In the genomic region with DNA sequence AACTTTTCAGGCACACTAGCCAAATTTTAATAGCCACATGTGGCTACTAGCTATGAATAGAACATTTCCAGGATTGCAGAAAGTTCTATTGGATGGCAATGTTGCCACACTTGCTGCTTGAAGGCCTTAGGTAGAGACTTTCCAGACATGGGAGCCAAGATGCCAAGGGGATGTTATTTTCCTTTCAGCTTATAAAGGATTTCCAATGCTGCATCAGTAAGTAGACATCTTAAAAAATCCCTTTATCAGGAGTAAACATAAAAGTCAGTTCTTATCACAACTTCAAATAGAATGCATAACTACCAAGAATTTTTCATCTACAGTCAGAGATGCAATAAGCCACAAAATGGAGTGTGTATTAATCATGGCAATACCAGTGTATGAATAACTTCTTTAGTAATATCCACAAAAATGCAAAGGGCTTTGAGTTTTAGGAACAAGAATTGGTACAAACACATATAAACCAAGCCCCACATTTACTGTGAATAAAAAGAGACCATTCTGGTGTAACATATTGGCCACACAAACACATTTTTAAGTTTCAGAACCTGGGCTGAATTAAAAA, we compare ENCODE assay signal across 29 cellular contexts.
DNase-seq lines count a peak whose midpoint lies in the region; ATAC-seq and TF ChIP-seq lines count a peak whose summit lies in the region.
"Had no signal": no experiment of that assay in that cellular context is flagged by ENCODE, and none has a peak within 500 bp of the region (broad histone marks: within the 10 kb centered on the region; RNA-seq: fewer than 3 reads in every experiment).

No MANE protein-coding gene starts in this region.

- H3K27ac Mint-ChIP-seq in stimulated activated memory B cell treated with anti-CD40 and anti-IgM and Interleukin-4, amounts not matched to agents 10 μg/mL and 1 μg/mL and 100 μg/mL, for 72 hours: no peak overlapping the region
- no peak overlapping the region for H3K27ac Mint-ChIP-seq in activated CD8-positive, alpha-beta T cell treated with anti-CD3 and anti-CD28 coated beads, Interleukin-2, amount 10 ng/mL, durations not matched to agents 7 days and 5 days
- H3K27ac Mint-ChIP-seq: activated naive CD8-positive, alpha-beta T cell; activated T-helper 2 cell treated with anti-CD3 and anti-CD28 coated beads, Interferon-gamma antibody, Interleukin-2, Interleukin-4, amounts not matched to agents 10 μg/mL and 5 μg/mL and 100 μg/mL, durations not matched to agents 14 hours and 24 hours and 36 hours; effector memory CD8-positive, alpha-beta T cell; naive B cell had no signal

- no peaks in the 10 kb centered on the region for H4K20me1 ChIP-seq in hepatocyte (ENCODE audit: insufficient read depth, poor library complexity, severe bottlenecking)
- H4K20me1 ChIP-seq: BLaER1 treated with 17β-estradiol and CSF1 and Interleukin-3, amounts not matched to agents 10 nM and 100 nM had no signal

- H3K4me3 ChIP-seq in HUES6 (ENCODE audit: low read depth, low read length) (no peak overlapping the region), astrocyte of the spinal cord (ENCODE audit: low read depth, low read length) (no peak overlapping the region), hepatocyte (no peak overlapping the region)
- H3K4me3 ChIP-seq: BLaER1 treated with 17β-estradiol and CSF1 and Interleukin-3, amounts not matched to agents 10 nM and 100 nM; coronary artery; esophagus muscularis mucosa had no signal

- H3K9me3 ChIP-seq in HUES6 (ENCODE audit: control insufficient read depth, insufficient read depth, low read depth, low read length) (no peaks in the 10 kb centered on the region), hepatocyte (ENCODE audit: low read depth) (no peaks in the 10 kb centered on the region)
- H3K9me3 ChIP-seq: BLaER1 treated with 17β-estradiol and CSF1 and Interleukin-3, amounts not matched to agents 10 nM and 100 nM; esophagus muscularis mucosa had no signal

- DNase-seq in AG08396 (ENCODE audit: low spot score): peak; percentile 14
- DNase-seq in astrocyte of the spinal cord (ENCODE audit: low read depth, low spot score): peak; percentile 55
- DNase-seq in hepatocyte (ENCODE audit: low spot score): no peak
- DNase-seq in NK-92 treated with Interleukin-12 subunit alpha and Interleukin-12 subunit beta, amount 100 ng/mL, for 24 hours (lab: John Stamatoyannopoulos, UW): no peak
- no peak for DNase-seq in activated CD8-positive, alpha-beta T cell treated with anti-CD3 and anti-CD28 coated beads, Interleukin-2, amount 10 ng/mL, durations not matched to agents 7 days and 5 days
- DNase-seq: activated CD4-positive, alpha-beta T cell treated with anti-CD3 and anti-CD28 coated beads, Interleukin-2, amount 50 U/mL, for 4 hours; activated CD4-positive, CD25-positive, alpha-beta regulatory T cell; activated CD8-positive, alpha-beta memory T cell treated with anti-CD3 and anti-CD28 coated beads, Interleukin-2, amount 50 U/mL, for 48 hours; effector memory CD8-positive, alpha-beta T cell; glutamatergic neuron; H7; naive B cell; NCI-H1105 treated with DMSO at 0.1 percent for 48 hours; NCI-H2029; NCI-H2227 treated with DMSO at 0.1 percent for 48 hours; NCI-H748 treated with DMSO at 0.1 percent for 48 hours; nucleus accumbens; T1000 had no signal

- CTCF ChIA-PET in activated CD8-positive, alpha-beta T cell treated with anti-CD3 and anti-CD28 coated beads, Interleukin-2, amount 10 ng/mL, durations not matched to agents 7 days and 5 days (lab: Charles Lee): no interaction called here

- peaks cover 3% of the 10 kb centered on the region for H3K9me3 Mint-ChIP-seq in stimulated activated memory B cell treated with anti-CD40 and anti-IgM and Interleukin-4, amounts not matched to agents 10 μg/mL and 1 μg/mL and 100 μg/mL, for 72 hours
- H3K9me3 Mint-ChIP-seq in activated CD8-positive, alpha-beta T cell treated with anti-CD3 and anti-CD28 coated beads, Interleukin-2, amount 10 ng/mL, durations not matched to agents 7 days and 5 days (ENCODE audit: insufficient read depth): no peaks in the 10 kb centered on the region
- H3K9me3 Mint-ChIP-seq: activated T-helper 2 cell treated with anti-CD3 and anti-CD28 coated beads, Interferon-gamma antibody, Interleukin-2, Interleukin-4, amounts not matched to agents 10 μg/mL and 5 μg/mL and 100 μg/mL, durations not matched to agents 14 hours and 24 hours and 36 hours; type B pancreatic cell had no signal

- no peaks in the 10 kb centered on the region for H3K4me1 Mint-ChIP-seq in stimulated activated memory B cell treated with anti-CD40 and anti-IgM and Interleukin-4, amounts not matched to agents 10 μg/mL and 1 μg/mL and 100 μg/mL, for 72 hours
- no peaks in the 10 kb centered on the region for H3K4me1 Mint-ChIP-seq in activated CD8-positive, alpha-beta T cell treated with anti-CD3 and anti-CD28 coated beads, Interleukin-2, amount 10 ng/mL, durations not matched to agents 7 days and 5 days (ENCODE audit: low read depth)
- H3K4me1 Mint-ChIP-seq: naive B cell had no signal

- H3K27ac ChIP-seq in HUES6 (ENCODE audit: low read depth, low read length): peak overlapping the region; percentile 89; the same call in 1 of the 2 replicates
- peak overlapping the region; percentile 88 for H3K27ac ChIP-seq in hepatocyte
- H3K27ac ChIP-seq: BLaER1 treated with 17β-estradiol and CSF1 and Interleukin-3, amounts not matched to agents 10 nM and 100 nM; coronary artery; esophagus muscularis mucosa had no signal

- H3K9me2 ChIP-seq in hepatocyte (replicated peaks; ENCODE audit: insufficient read depth): no peaks in the 10 kb centered on the region

- H3K79me2 ChIP-seq in hepatocyte: no peaks in the 10 kb centered on the region

- POLR2A ChIA-PET in activated CD8-positive, alpha-beta T cell treated with anti-CD3 and anti-CD28 coated beads, Interleukin-2, amount 10 ng/mL, durations not matched to agents 7 days and 5 days (lab: Charles Lee): no interaction called here

- no peaks in the 10 kb centered on the region for H3K27me3 ChIP-seq in HUES6 (ENCODE audit: control insufficient read depth, insufficient read depth, low read length)
- H3K27me3 ChIP-seq in hepatocyte: no peaks in the 10 kb centered on the region
- H3K27me3 ChIP-seq: BLaER1 treated with 17β-estradiol and CSF1 and Interleukin-3, amounts not matched to agents 10 nM and 100 nM; esophagus muscularis mucosa had no signal

- H3K4me3 Mint-ChIP-seq in stimulated activated memory B cell treated with anti-CD40 and anti-IgM and Interleukin-4, amounts not matched to agents 10 μg/mL and 1 μg/mL and 100 μg/mL, for 72 hours: no peak overlapping the region
- H3K4me3 Mint-ChIP-seq in activated CD8-positive, alpha-beta T cell treated with anti-CD3 and anti-CD28 coated beads, Interleukin-2, amount 10 ng/mL, durations not matched to agents 7 days and 5 days: no peak overlapping the region
- H3K4me3 Mint-ChIP-seq: activated naive CD8-positive, alpha-beta T cell; effector memory CD8-positive, alpha-beta T cell; naive B cell; type B pancreatic cell had no signal

- no peak overlapping the region for H3K9ac ChIP-seq in HUES6 (ENCODE audit: low read length)
- H3K9ac ChIP-seq: BLaER1 treated with 17β-estradiol and CSF1 and Interleukin-3, amounts not matched to agents 10 nM and 100 nM had no signal

- H2AFZ ChIP-seq in hepatocyte: no peak overlapping the region

- no peaks in the 10 kb centered on the region for H3K36me3 ChIP-seq in HUES6 (ENCODE audit: control insufficient read depth, insufficient read depth, low read length)
- H3K36me3 ChIP-seq in hepatocyte (replicated peaks; ENCODE audit: insufficient read depth, low read depth): no peaks in the 10 kb centered on the region
- H3K36me3 ChIP-seq: BLaER1 treated with 17β-estradiol and CSF1 and Interleukin-3, amounts not matched to agents 10 nM and 100 nM; esophagus muscularis mucosa had no signal

- peaks cover 50% of the 10 kb centered on the region for H3K4me1 ChIP-seq in HUES6 (ENCODE audit: control insufficient read depth, insufficient read depth, low read length)
- H3K4me1 ChIP-seq in hepatocyte (ENCODE audit: insufficient read depth): peaks cover 7% of the 10 kb centered on the region
- H3K4me1 ChIP-seq: BLaER1 treated with 17β-estradiol and CSF1 and Interleukin-3, amounts not matched to agents 10 nM and 100 nM; esophagus muscularis mucosa had no signal

- H3K36me3 Mint-ChIP-seq in stimulated activated memory B cell treated with anti-CD40 and anti-IgM and Interleukin-4, amounts not matched to agents 10 μg/mL and 1 μg/mL and 100 μg/mL, for 72 hours: no peaks in the 10 kb centered on the region
- no peaks in the 10 kb centered on the region for H3K36me3 Mint-ChIP-seq in activated CD8-positive, alpha-beta T cell treated with anti-CD3 and anti-CD28 coated beads, Interleukin-2, amount 10 ng/mL, durations not matched to agents 7 days and 5 days (ENCODE audit: low read depth)
- H3K36me3 Mint-ChIP-seq: activated naive CD8-positive, alpha-beta T cell; naive B cell; type B pancreatic cell had no signal

- TF ChIP-seq CTCF in astrocyte of the spinal cord (IDR thresholded peaks at IDR 0.05; ENCODE audit: low read depth, low read length) (no peak), hepatocyte (IDR thresholded peaks at IDR 0.05; ENCODE audit: poor library complexity) (no peak)

- H3K27me3 Mint-ChIP-seq in stimulated activated memory B cell treated with anti-CD40 and anti-IgM and Interleukin-4, amounts not matched to agents 10 μg/mL and 1 μg/mL and 100 μg/mL, for 72 hours: no peaks in the 10 kb centered on the region
- no peaks in the 10 kb centered on the region for H3K27me3 Mint-ChIP-seq in activated CD8-positive, alpha-beta T cell treated with anti-CD3 and anti-CD28 coated beads, Interleukin-2, amount 10 ng/mL, durations not matched to agents 7 days and 5 days (ENCODE audit: low read depth)
- H3K27me3 Mint-ChIP-seq: activated naive CD8-positive, alpha-beta T cell; effector memory CD8-positive, alpha-beta T cell; naive B cell had no signal

- ATAC-seq in GM19397 (IDR thresholded peaks at IDR 0.05; ENCODE audit: unreplicated experiment): no peak
- no peak for ATAC-seq in stimulated activated memory B cell treated with anti-CD40 and anti-IgM and Interleukin-4, amounts not matched to agents 10 μg/mL and 1 μg/mL and 100 μg/mL, for 72 hours
- ATAC-seq in activated CD8-positive, alpha-beta T cell treated with anti-CD3 and anti-CD28 coated beads, Interleukin-2, amount 10 ng/mL, durations not matched to agents 7 days and 5 days: no peak
- ATAC-seq: effector memory CD8-positive, alpha-beta T cell; HepG2; left lobe of liver had no signal

- H3K4me2 ChIP-seq in hepatocyte: no peak overlapping the region
- H3K4me2 ChIP-seq: BLaER1 treated with 17β-estradiol and CSF1 and Interleukin-3, amounts not matched to agents 10 nM and 100 nM had no signal

- in situ Hi-C loops in astrocyte of the spinal cord (cut with HindIII; ENCODE audit: low sequenced_read_pairs): no loop called here

Comparison
In these comparisons a context has a peak if more than half of its experiments do, and no peak if none do; other contexts are left out.
1. DNase-seq: peak in AG08396 (single experiment) and astrocyte of the spinal cord (single experiment); none in hepatocyte (single experiment), NK-92 treated with Interleukin-12 subunit alpha and Interleukin-12 subunit beta, amount 100 ng/mL, for 24 hours (single experiment) and activated CD8-positive, alpha-beta T cell treated with anti-CD3 and anti-CD28 coated beads, Interleukin-2, amount 10 ng/mL, durations not matched to agents 7 days and 5 days (single experiment).